Comparison of ENCODE assay signal across 1 cellular context in the genomic region with DNA sequence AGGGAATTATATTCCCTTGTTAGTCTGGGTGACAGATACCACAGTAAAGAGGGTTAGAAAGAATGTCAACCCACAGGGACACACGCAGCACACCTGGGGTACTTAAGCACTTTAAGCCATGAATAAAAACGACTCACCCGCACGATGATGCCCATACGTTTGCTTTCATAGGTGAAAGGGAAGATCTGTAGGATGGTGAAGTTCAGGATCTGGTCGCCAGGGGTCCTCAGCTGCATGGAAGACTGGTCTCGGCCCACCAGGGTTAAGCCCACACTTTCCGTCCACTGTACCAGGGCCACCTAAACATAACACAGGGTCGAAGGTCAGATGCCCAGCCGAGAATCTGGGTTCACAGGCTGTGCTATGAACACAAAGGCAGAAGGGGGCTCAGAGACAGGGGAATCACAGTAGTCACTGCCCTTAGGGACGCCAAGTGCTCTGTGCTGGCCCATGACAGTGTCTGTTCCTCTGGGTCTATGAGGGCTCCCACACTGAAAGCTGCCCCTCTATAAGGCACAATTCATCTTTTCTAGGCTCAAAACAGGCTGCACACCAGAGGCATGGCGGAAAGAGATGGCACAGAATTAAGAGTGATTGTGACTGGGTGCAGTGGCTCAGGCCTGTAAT.
TF ChIP-seq lines count a peak whose summit lies in the region.

No MANE protein-coding gene starts in this region.

TF ChIP-seq in HepG2, 621 proteins besides CTCF, POLR2A, EP300 and RAD21 (continued from another document):
- TF ChIP-seq, protein P1, sequence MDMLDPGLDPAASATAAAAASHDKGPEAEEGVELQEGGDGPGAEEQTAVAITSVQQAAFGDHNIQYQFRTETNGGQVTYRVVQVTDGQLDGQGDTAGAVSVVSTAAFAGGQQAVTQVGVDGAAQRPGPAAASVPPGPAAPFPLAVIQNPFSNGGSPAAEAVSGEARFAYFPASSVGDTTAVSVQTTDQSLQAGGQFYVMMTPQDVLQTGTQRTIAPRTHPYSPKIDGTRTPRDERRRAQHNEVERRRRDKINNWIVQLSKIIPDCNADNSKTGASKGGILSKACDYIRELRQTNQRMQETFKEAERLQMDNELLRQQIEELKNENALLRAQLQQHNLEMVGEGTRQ (IDR thresholded peaks at IDR 0.05; ENCODE audit: low read depth, low read length): no peak
- TF ChIP-seq, protein P1 (CRISPR knock-in tag; IDR thresholded peaks at IDR 0.05; ENCODE audit: borderline replicate concordance): no peak
- TF ChIP-seq TBX2 (CRISPR knock-in tag; IDR thresholded peaks at IDR 0.05; ENCODE audit: borderline replicate concordance): peak; percentile 59
- TF ChIP-seq ZNF792 (CRISPR knock-in tag; IDR thresholded peaks at IDR 0.05): peak; percentile 32; the same call in 1 of the 2 replicates
- no peak for TF ChIP-seq CBX5 (CRISPR knock-in tag; IDR thresholded peaks at IDR 0.05; ENCODE audit: borderline replicate concordance)
- TF ChIP-seq ZSCAN30 (CRISPR knock-in tag; IDR thresholded peaks at IDR 0.05): no peak
- TF ChIP-seq ZNF44 (CRISPR knock-in tag; IDR thresholded peaks at IDR 0.05): no peak
- no peak for TF ChIP-seq ZFP41 (CRISPR knock-in tag; IDR thresholded peaks at IDR 0.05; ENCODE audit: borderline replicate concordance)
- TF ChIP-seq ZNF7 (CRISPR knock-in tag; IDR thresholded peaks at IDR 0.05): no peak
- TF ChIP-seq, protein P2, sequence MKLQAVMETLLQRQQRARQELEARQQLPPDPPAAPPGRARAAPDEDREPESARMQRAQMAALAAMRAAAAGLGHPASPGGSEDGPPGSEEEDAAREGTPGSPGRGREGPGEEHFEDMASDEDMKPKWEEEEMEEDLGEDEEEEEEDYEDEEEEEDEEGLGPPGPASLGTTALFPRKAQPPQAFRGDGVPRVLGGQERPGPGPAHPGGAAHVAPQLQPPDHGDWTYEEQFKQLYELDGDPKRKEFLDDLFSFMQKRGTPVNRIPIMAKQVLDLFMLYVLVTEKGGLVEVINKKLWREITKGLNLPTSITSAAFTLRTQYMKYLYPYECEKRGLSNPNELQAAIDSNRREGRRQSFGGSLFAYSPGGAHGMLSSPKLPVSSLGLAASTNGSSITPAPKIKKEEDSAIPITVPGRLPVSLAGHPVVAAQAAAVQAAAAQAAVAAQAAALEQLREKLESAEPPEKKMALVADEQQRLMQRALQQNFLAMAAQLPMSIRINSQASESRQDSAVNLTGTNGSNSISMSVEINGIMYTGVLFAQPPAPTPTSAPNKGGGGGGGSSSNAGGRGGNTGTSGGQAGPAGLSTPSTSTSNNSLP (IDR thresholded peaks at IDR 0.05; ENCODE audit: low read depth, low read length): peak; percentile 50; the same call in 1 of the 2 replicates
